In the genomic region with DNA sequence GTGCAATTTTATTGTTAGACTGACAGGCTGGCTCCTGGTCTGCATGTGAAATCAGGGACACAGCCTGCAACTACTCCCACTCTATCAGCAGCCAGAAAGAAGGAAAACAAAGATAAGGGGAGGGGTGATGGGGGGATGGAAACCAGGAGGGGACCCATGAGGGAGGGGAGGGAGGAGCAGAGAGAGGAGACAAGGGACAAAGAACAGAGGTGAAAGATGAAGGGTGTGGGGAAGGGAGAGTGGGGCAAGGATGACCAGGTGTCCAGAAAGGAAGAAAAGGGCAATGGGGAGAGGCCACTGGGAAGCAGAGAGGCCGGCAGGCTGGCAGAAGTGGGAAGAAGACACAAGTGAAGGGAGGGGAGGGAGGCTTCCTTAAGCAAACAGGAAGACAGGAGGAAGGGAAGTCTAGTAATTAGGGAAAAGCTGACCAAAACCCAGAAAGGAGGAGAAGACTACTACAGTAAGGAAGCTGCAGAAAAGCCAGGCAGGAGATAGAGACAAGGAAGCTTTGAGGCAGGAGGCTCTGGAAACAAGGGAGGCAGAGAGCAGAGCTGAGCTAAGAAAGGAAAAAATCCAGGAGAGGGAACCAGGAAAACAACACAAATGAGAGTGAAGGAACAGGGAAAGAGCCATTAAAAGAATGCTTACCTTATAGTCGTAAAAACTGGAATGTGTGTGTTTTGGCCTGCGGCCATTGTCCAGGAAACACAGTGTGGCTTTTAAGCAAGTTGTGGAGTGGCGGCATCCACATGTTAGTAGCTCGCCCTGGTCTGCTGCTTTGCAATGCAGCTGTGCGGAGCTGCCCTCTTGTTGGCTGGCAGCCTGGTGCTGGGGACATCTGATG, we compare ENCODE assay signal across 8 cellular contexts.
DNase-seq lines count a peak whose midpoint lies in the region; ATAC-seq, FAIRE-seq and TF ChIP-seq lines count a peak whose summit lies in the region.
"Had no signal": no experiment of that assay in that cellular context is flagged by ENCODE, and none has a peak within 500 bp of the region (broad histone marks: within the 10 kb centered on the region; RNA-seq: fewer than 3 reads in every experiment).

No MANE protein-coding gene starts in this region.

- TF ChIP-seq CTCF in HEK293 (tag by site-specific recombination; IDR thresholded peaks at IDR 0.05) (no peak), brain microvascular endothelial cell (IDR thresholded peaks at IDR 0.05; ENCODE audit: low read depth, low read length, missing control alignments) (no peak)

- peaks cover 15% of the 10 kb centered on the region for H3K4me1 ChIP-seq in HEK293 (ENCODE audit: control insufficient read depth, insufficient read depth, low read length)
- H3K4me1 ChIP-seq in small intestine (ENCODE audit: control insufficient read depth in 2 of 2, insufficient read depth in 1 of 2, low read depth in 1 of 2, low read length in 1 of 2) = no peaks in the 10 kb centered on the region

- H3K36me3 ChIP-seq in HEK293 (ENCODE audit: control insufficient read depth in 2 of 2, insufficient read depth in 1 of 2, low read length in 2 of 2) = no peaks in the 10 kb centered on the region
- no peaks in the 10 kb centered on the region for H3K36me3 ChIP-seq in small intestine (ENCODE audit: control insufficient read depth in 2 of 2, insufficient read depth in 2 of 2, low read length in 2 of 2)
- no peaks in the 10 kb centered on the region for H3K36me3 ChIP-seq in brain microvascular endothelial cell (replicated peaks)

- in situ Hi-C loops in brain microvascular endothelial cell (cut with HindIII; ENCODE audit: low pct_ligation_motif_present, low sequenced_read_pairs) = no loop called here

- 21 to 58% (median 37%) methylated on average over 6 of the region's 6 CpGs for WGBS in small intestine, 3 donors

- no peak for FAIRE-seq in small intestine (lab: Jason Lieb, UNC)

- H3K27ac ChIP-seq in HEK293 (ENCODE audit: extremely low read depth, low read depth, low read length) = peak overlapping the region; percentile 83
- H3K27ac ChIP-seq in small intestine (ENCODE audit: low read depth in 1 of 2, low read length in 1 of 2) = no peak overlapping the region
- no peak overlapping the region for H3K27ac ChIP-seq in brain microvascular endothelial cell

- CTCF ChIA-PET in HEK293 (lab: Yijun Ruan, JAX) = interaction anchor here (0.6 to 3.7 kb wide), 29 partner anchors 9 to 957 kb away, joined by 3 to 60 read pairs (median 3); a partner anchor contains a TSS

- POLR2A ChIA-PET in HEK293 (lab: Yijun Ruan, JAX) = interaction anchor here (0.6 kb wide), 1 partner anchor 275 kb away, joined by 3 read pairs; no protein-coding TSS in a partner anchor

- H3K4me3 ChIP-seq in HEK293 (ENCODE audit: low read depth, low read length) (no peak overlapping the region), small intestine (ENCODE audit: low read depth in 1 of 2, low read length in 2 of 2) (no peak overlapping the region), brain microvascular endothelial cell (ENCODE audit: low read depth, low read length) (no peak overlapping the region)

- H3K27me3 ChIP-seq in small intestine (ENCODE audit: control insufficient read depth in 2 of 2, insufficient read depth in 2 of 2, low read length in 2 of 2) (no peaks in the 10 kb centered on the region), brain microvascular endothelial cell (replicated peaks) (no peaks in the 10 kb centered on the region)

- ATAC-seq in HG02885 (IDR thresholded peaks at IDR 0.05; ENCODE audit: poor library complexity, unreplicated experiment) (no peak), HG02884 (IDR thresholded peaks at IDR 0.05; ENCODE audit: unreplicated experiment) (no peak)

- DNase-seq in T1000 (lab: John Stamatoyannopoulos, UW) (peak; percentile 14), kidney glomerular epithelial cell (lab: John Stamatoyannopoulos, UW) (peak; percentile 27), small intestine (peak; percentile 17), brain microvascular endothelial cell (no peak)
- DNase-seq: effector memory CD4-positive, alpha-beta T cell had no signal

- H3K9me3 ChIP-seq in HEK293 (ENCODE audit: control insufficient read depth, insufficient read depth, low read depth, low read length) (no peaks in the 10 kb centered on the region), small intestine (ENCODE audit: control insufficient read depth, low read depth) (no peaks in the 10 kb centered on the region)

TF ChIP-seq in HEK293, 187 proteins besides CTCF, POLR2A, EP300 and RAD21 (continues in another document):
- TF ChIP-seq WT1 (tag by site-specific recombination; IDR thresholded peaks at IDR 0.05) (peak; percentile 64; the same call in 1 of the 2 replicates), ZNF324 (tag by site-specific recombination; IDR thresholded peaks at IDR 0.05) (0 out of 2 replicates have a peak, but pooled peaks have one; percentile 9), ZNF174 (tag by site-specific recombination; IDR thresholded peaks at IDR 0.05) (no peak), ZNF596 (tag by site-specific recombination; IDR thresholded peaks at IDR 0.05) (no peak), EGR2 (tag by site-specific recombination; IDR thresholded peaks at IDR 0.05; ENCODE audit: low read depth) (0 out of 2 replicates have a peak, but pooled peaks have one; percentile 27), ZSCAN30 (tag by site-specific recombination; IDR thresholded peaks at IDR 0.05) (peak; percentile 88), ZFHX2 (tag by site-specific recombination; conservative IDR thresholded peaks at IDR 0.05) (peak; percentile 59), ZNF404 (tag by site-specific recombination; IDR thresholded peaks at IDR 0.05) (no peak), ZBTB8A (tag by site-specific recombination; IDR thresholded peaks at IDR 0.05) (0 out of 2 replicates have a peak, but pooled peaks have one; percentile 28), PRDM1 (tag by site-specific recombination; IDR thresholded peaks at IDR 0.05) (peak; percentile 59), ZNF501 (tag by site-specific recombination; IDR thresholded peaks at IDR 0.05) (0 out of 2 replicates have a peak, but pooled peaks have one; percentile 33), ZNF843 (tag by site-specific recombination; IDR thresholded peaks at IDR 0.05) (peak; percentile 66; the same call in 1 of the 2 replicates), OSR2 (tag by site-specific recombination; IDR thresholded peaks at IDR 0.05) (peak; percentile 29; the same call in 1 of the 2 replicates), TRIM28 (IDR thresholded peaks at IDR 0.05; ENCODE audit: borderline replicate concordance, low read length) (no peak), IKZF3 (tag by site-specific recombination; IDR thresholded peaks at IDR 0.05) (peak; percentile 54; the same call in 1 of the 2 replicates)
- TF ChIP-seq, protein P1, sequence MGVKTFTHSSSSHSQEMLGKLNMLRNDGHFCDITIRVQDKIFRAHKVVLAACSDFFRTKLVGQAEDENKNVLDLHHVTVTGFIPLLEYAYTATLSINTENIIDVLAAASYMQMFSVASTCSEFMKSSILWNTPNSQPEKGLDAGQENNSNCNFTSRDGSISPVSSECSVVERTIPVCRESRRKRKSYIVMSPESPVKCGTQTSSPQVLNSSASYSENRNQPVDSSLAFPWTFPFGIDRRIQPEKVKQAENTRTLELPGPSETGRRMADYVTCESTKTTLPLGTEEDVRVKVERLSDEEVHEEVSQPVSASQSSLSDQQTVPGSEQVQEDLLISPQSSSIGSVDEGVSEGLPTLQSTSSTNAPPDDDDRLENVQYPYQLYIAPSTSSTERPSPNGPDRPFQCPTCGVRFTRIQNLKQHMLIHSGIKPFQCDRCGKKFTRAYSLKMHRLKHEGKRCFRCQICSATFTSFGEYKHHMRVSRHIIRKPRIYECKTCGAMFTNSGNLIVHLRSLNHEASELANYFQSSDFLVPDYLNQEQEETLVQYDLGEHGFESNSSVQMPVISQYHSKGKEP (tag by site-specific recombination; IDR thresholded peaks at IDR 0.05) = peak; percentile 21; the same call in 1 of the 2 replicates
- TF ChIP-seq, protein P2, sequence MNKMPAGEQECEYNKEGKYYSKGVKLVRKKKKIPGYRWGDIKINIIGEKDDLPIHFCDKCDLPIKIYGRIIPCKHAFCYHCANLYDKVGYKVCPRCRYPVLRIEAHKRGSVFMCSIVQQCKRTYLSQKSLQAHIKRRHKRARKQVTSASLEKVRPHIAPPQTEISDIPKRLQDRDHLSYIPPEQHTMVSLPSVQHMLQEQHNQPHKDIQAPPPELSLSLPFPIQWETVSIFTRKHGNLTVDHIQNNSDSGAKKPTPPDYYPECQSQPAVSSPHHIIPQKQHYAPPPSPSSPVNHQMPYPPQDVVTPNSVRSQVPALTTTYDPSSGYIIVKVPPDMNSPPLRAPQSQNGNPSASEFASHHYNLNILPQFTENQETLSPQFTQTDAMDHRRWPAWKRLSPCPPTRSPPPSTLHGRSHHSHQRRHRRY (tag by site-specific recombination; IDR thresholded peaks at IDR 0.05) = no peak
- TF ChIP-seq, protein P3, sequence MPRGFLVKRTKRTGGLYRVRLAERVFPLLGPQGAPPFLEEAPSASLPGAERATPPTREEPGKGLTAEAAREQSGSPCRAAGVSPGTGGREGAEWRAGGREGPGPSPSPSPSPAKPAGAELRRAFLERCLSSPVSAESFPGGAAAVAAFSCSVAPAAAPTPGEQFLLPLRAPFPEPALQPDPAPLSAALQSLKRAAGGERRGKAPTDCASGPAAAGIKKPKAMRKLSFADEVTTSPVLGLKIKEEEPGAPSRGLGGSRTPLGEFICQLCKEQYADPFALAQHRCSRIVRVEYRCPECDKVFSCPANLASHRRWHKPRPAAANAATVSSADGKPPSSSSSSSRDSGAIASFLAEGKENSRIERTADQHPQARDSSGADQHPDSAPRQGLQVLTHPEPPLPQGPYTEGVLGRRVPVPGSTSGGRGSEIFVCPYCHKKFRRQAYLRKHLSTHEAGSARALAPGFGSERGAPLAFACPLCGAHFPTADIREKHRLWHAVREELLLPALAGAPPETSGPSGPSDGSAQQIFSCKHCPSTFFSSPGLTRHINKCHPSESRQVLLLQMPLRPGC (tag by site-specific recombination; IDR thresholded peaks at IDR 0.05) = 0 out of 2 replicates have a peak, but pooled peaks have one; percentile 21
